ENCODE assay signal across 16 cellular contexts in the genomic region with DNA sequence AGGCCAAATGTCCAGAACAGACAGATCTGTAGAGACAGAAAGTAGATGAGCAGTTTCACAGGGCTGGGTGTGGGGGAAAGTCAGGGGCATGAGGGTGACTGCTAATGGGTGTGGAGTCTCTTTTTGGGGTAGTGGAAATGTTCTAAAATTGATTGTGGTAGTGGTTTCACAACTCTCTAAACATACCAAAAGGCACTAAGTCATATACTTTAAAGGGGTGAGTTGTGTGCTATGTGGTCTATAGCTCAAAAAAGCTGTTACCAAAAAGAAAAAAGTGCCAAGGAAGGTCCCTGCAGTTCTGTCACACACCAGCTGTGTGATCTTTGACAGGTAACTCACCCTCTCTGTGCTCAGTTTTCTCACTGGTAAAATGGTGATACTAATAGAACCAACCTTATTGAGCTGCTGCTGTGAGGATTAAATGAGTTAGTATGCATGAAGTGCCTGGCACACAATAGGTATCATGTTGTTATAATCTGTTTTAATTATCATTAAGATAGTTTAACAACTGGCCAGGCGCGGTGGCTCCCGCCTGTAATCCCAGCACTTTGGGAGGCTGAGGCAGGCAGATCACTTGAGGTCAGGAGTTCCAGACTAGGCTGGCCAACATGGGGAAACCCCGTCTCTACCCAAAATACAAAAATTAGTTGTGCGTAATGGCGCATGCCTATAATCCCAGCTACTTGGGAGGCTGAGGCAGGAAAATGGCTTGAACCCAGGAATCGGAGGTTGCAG. TPM values are rescaled to one million over a fixed set of nuclear protein-coding genes. Genes with fewer than 3 reads are reported as not detected.
DNase-seq lines count a peak whose midpoint lies in the region; ATAC-seq and TF ChIP-seq lines count a peak whose summit lies in the region.
"Had no signal": no experiment of that assay in that cellular context is flagged by ENCODE, and none has a peak within 500 bp of the region (broad histone marks: within the 10 kb centered on the region; RNA-seq: fewer than 3 reads in every experiment).

No MANE protein-coding gene starts in this region.

- H3K4me3 Mint-ChIP-seq in activated CD4-positive, alpha-beta T cell treated with anti-CD3 and anti-CD28 coated beads, Interleukin-2, amount 10 ng/mL, durations not matched to agents 24 days and 14 days: no peak overlapping the region
- H3K4me3 Mint-ChIP-seq: activated naive CD4-positive, alpha-beta T cell treated with anti-CD3 and anti-CD28 coated beads, Interleukin-2, amount 50 U/mL, for 24 hours had no signal

- peak overlapping the region; percentile 73 for H3K27ac Mint-ChIP-seq in activated CD4-positive, alpha-beta T cell treated with anti-CD3 and anti-CD28 coated beads, Interleukin-2, amount 10 ng/mL, durations not matched to agents 24 days and 14 days
- H3K27ac Mint-ChIP-seq: activated naive CD4-positive, alpha-beta T cell treated with anti-CD3 and anti-CD28 coated beads, Interleukin-2, amount 50 U/mL, for 24 hours had no signal

- H3K27ac ChIP-seq in neutrophil: peak overlapping the region; percentile 91
- H3K27ac ChIP-seq: foreskin keratinocyte, VCaP had no signal

- H3K36me3 Mint-ChIP-seq in activated CD4-positive, alpha-beta T cell treated with anti-CD3 and anti-CD28 coated beads, Interleukin-2, amount 10 ng/mL, durations not matched to agents 24 days and 14 days (ENCODE audit: low read depth): peaks cover 26% of the 10 kb centered on the region

- H3K27me3 ChIP-seq in neutrophil: no peaks in the 10 kb centered on the region
- H3K27me3 ChIP-seq: foreskin keratinocyte had no signal

- ATAC-seq in GM21723 (IDR thresholded peaks at IDR 0.05; ENCODE audit: unreplicated experiment): peak; percentile 48
- ATAC-seq: foreskin keratinocyte, left colon, Panc1 had no signal

- no peak for TF ChIP-seq CTCF in neutrophil (IDR thresholded peaks at IDR 0.05)

- H3K4me3 ChIP-seq in neutrophil (ENCODE audit: low read depth in 1 of 2, low read length in 1 of 2): no peak overlapping the region

- peaks cover 28% of the 10 kb centered on the region for H3K4me1 Mint-ChIP-seq in activated CD4-positive, alpha-beta T cell treated with anti-CD3 and anti-CD28 coated beads, Interleukin-2, amount 10 ng/mL, durations not matched to agents 24 days and 14 days

- H3K27me3 Mint-ChIP-seq in activated CD4-positive, alpha-beta T cell treated with anti-CD3 and anti-CD28 coated beads, Interleukin-2, amount 10 ng/mL, durations not matched to agents 24 days and 14 days: no peaks in the 10 kb centered on the region
- H3K27me3 Mint-ChIP-seq: activated naive CD4-positive, alpha-beta T cell treated with anti-CD3 and anti-CD28 coated beads, Interleukin-2, amount 50 U/mL, for 24 hours had no signal

- no peaks in the 10 kb centered on the region for H3K9me3 ChIP-seq in neutrophil

- H3K36me3 ChIP-seq in neutrophil: peaks cover 84% of the 10 kb centered on the region

- intact Hi-C loops in activated CD4-positive, alpha-beta T cell treated with anti-CD3 and anti-CD28 coated beads, Interleukin-2, amount 10 ng/mL, durations not matched to agents 24 days and 14 days (cut with micrococcal nuclease): no loop called here

- no peaks in the 10 kb centered on the region for H3K9me3 Mint-ChIP-seq in activated CD4-positive, alpha-beta T cell treated with anti-CD3 and anti-CD28 coated beads, Interleukin-2, amount 10 ng/mL, durations not matched to agents 24 days and 14 days
- H3K9me3 Mint-ChIP-seq: activated naive CD4-positive, alpha-beta T cell treated with anti-CD3 and anti-CD28 coated beads, Interleukin-2, amount 50 U/mL, for 24 hours had no signal

- no peak for DNase-seq in activated CD4-positive, alpha-beta T cell treated with anti-CD3 and anti-CD28 coated beads, Interleukin-2, amount 10 ng/mL, durations not matched to agents 24 days and 14 days
- no peak for DNase-seq in activated CD4-positive, alpha-beta T cell treated with anti-CD3 and anti-CD28 coated beads for 4 hours
- DNase-seq in NOMO-1 treated with dmso at 0.1 percent for 144 hours (lab: John Stamatoyannopoulos, UW; ENCODE audit: unreplicated experiment) (peak; percentile 69), erythroblast (lab: John Stamatoyannopoulos, UW) (no peak), NCI-H2171 (lab: John Stamatoyannopoulos, UW) (no peak), RKO (ENCODE audit: low spot score) (no peak)
- DNase-seq: dermis blood vessel endothelial cell; foreskin keratinocyte; left colon; NCI-H1930; stimulated activated naive CD4-positive, alpha-beta T cell treated with Interleukin-2 at 50 U/mL for 16 hours had no signal

- peaks cover 66 to 77% of the 10 kb centered on the region in 2 experiments for H3K4me1 ChIP-seq in neutrophil (ENCODE audit: control insufficient read depth in 1 of 2, insufficient read depth in 1 of 2, low read depth in 1 of 2, low read length in 1 of 2)
- H3K4me1 ChIP-seq: foreskin keratinocyte had no signal

- TF ChIP-seq POLR2A in erythroblast (IDR thresholded peaks at IDR 0.05; ENCODE audit: low read length): no peak

RNA-seq across cellular contexts. Expression of a gene that starts 10.3 kb away (rescaled TPM):
- 44.3 and 45.9 TPM in 2 replicates for total RNA-seq in activated CD4-positive, alpha-beta T cell treated with anti-CD3 and anti-CD28 coated beads, Interleukin-2, amount 10 ng/mL, durations not matched to agents 24 days and 14 days
- total RNA-seq: foreskin keratinocyte had no signal

RNA-seq across cellular contexts. Expression of a gene that starts 27.8 kb away (rescaled TPM):
- total RNA-seq in activated CD4-positive, alpha-beta T cell treated with anti-CD3 and anti-CD28 coated beads, Interleukin-2, amount 10 ng/mL, durations not matched to agents 24 days and 14 days: not detected in 2 replicates
- total RNA-seq: dermis blood vessel endothelial cell, foreskin keratinocyte had no signal
